ENCODE assay signal across 23 cellular contexts in genomic region chr2:168645696-168646095, GRCh38.
"Had no signal": no experiment of that assay in that cellular context is flagged by ENCODE, and none has a peak within 500 bp of the region (broad histone marks: within the 10 kb centered on the region; RNA-seq: fewer than 3 reads in every experiment).

No MANE protein-coding gene starts in this region.

- H3K27ac Mint-ChIP-seq: effector memory CD8-positive, alpha-beta T cell; endodermal cell; mesothelial cell of epicardium had no signal

- H3K4me3 Mint-ChIP-seq: effector memory CD8-positive, alpha-beta T cell; endodermal cell; mesothelial cell of epicardium had no signal

- H3K36me3 ChIP-seq: esophagus squamous epithelium, gastroesophageal sphincter, heart right ventricle, left lung, lower lobe of right lung had no signal

- ATAC-seq: effector memory CD8-positive, alpha-beta T cell; esophagus mucosa; foreskin keratinocyte; gastroesophageal sphincter; heart right ventricle; left cardiac atrium; left lung; left ventricle myocardium superior; lower lobe of right lung; mucosa of descending colon had no signal

- H3K27ac ChIP-seq: coronary artery, dorsolateral prefrontal cortex, epithelial cell of prostate, esophagus squamous epithelium, foreskin keratinocyte, gastroesophageal sphincter, heart right ventricle, left lung, lower lobe of right lung had no signal

- DNase-seq: dermis blood vessel endothelial cell; dorsolateral prefrontal cortex; effector CD4-positive, alpha-beta T cell; effector memory CD8-positive, alpha-beta T cell; endodermal cell; erythroblast; esophagus squamous epithelium; foreskin keratinocyte; glutamatergic neuron; head of caudate nucleus; heart right ventricle; hippocampal formation; left cardiac atrium; left lung; left ventricle myocardium superior; lower lobe of right lung; mesenchymal stem cell; mucosa of descending colon had no signal

- H3K4me3 ChIP-seq: coronary artery, dorsolateral prefrontal cortex, esophagus squamous epithelium, gastroesophageal sphincter, heart right ventricle, left lung, lower lobe of right lung, mucosa of descending colon had no signal

- H3K4me1 ChIP-seq: foreskin keratinocyte had no signal

- H3K27me3 ChIP-seq: dorsolateral prefrontal cortex, esophagus squamous epithelium, foreskin keratinocyte, gastroesophageal sphincter, heart right ventricle, left lung had no signal

- H3K9me3 ChIP-seq: esophagus squamous epithelium, gastroesophageal sphincter, left lung, lower lobe of right lung, mucosa of descending colon had no signal
